1 cellular context compared by ENCODE assay signal in genomic region chrX:131288188-131288587, GRCh38.
TF ChIP-seq lines count a peak whose summit lies in the region.

No MANE protein-coding gene starts in this region.

TF ChIP-seq in K562, 482 proteins besides CTCF, POLR2A, EP300 and RAD21:
- TF ChIP-seq GTF3C2 (IDR thresholded peaks at IDR 0.05; ENCODE audit: borderline replicate concordance, extremely low read depth, insufficient read length) (no peak), RHOXF2B (CRISPR knock-in tag; conservative IDR thresholded peaks at IDR 0.05) (no peak), TCF15 (CRISPR knock-in tag; IDR thresholded peaks at IDR 0.05) (no peak), BHLHE40 (IDR thresholded peaks at IDR 0.05; ENCODE audit: low read length) (no peak), TFAM (CRISPR knock-in tag; conservative IDR thresholded peaks at IDR 0.05) (no peak), KDM4B (IDR thresholded peaks at IDR 0.05; ENCODE audit: borderline replicate concordance in 2 of 2, low read depth in 1 of 2) (no peak), NFRKB (IDR thresholded peaks at IDR 0.05; ENCODE audit: low read depth) (no peak), MXD1 (CRISPR knock-in tag; IDR thresholded peaks at IDR 0.05; ENCODE audit: borderline replicate concordance, poor library complexity, severe bottlenecking) (no peak), RBM34 (IDR thresholded peaks at IDR 0.05; ENCODE audit: borderline replicate concordance, insufficient read depth, low read length) (no peak), ZNF24 (IDR thresholded peaks at IDR 0.05) (no peak), CLOCK (CRISPR knock-in tag; IDR thresholded peaks at IDR 0.05; ENCODE audit: borderline replicate concordance) (no peak)
